Comparison of ENCODE assay signal across 8 cellular contexts in the genomic region with DNA sequence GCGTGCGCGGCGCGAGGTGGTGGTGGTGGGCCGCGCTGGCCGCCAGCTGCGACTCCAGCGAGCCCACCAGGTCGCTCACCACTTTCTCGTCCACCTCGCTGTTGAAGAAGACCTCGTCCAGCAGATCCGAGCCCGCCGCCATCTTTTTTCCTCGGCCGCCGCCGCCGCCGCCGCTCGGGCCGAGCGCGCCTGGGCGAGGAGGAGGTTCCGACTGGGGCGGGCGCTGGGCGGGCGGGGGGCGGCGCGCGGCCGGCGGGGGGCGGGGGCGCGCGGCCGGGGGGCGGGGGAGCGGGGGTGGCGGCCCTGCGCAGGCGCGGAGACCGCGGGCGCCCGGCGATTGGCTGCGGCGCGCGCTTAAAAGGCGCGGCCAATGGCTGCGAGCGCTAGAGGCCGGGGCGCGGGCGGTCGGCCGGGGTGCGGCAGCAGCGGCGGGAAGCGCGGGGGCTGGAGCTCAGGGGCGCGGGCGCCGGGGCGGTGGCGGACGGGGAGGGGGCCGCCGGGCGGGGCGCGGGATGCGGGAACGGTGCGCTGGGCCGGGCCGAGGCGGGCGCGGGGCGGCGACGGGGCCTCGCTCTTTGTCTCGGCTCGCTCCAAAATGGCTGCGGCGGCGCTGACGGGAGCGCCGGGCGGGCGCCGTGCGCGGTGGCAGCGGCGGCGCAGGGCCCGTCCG. TPM values are rescaled to one million over a fixed set of nuclear protein-coding genes. Genes with fewer than 3 reads are reported as not detected.
DNase-seq lines count a peak whose midpoint lies in the region; ATAC-seq lines count a peak whose summit lies in the region.

A gene with protein sequence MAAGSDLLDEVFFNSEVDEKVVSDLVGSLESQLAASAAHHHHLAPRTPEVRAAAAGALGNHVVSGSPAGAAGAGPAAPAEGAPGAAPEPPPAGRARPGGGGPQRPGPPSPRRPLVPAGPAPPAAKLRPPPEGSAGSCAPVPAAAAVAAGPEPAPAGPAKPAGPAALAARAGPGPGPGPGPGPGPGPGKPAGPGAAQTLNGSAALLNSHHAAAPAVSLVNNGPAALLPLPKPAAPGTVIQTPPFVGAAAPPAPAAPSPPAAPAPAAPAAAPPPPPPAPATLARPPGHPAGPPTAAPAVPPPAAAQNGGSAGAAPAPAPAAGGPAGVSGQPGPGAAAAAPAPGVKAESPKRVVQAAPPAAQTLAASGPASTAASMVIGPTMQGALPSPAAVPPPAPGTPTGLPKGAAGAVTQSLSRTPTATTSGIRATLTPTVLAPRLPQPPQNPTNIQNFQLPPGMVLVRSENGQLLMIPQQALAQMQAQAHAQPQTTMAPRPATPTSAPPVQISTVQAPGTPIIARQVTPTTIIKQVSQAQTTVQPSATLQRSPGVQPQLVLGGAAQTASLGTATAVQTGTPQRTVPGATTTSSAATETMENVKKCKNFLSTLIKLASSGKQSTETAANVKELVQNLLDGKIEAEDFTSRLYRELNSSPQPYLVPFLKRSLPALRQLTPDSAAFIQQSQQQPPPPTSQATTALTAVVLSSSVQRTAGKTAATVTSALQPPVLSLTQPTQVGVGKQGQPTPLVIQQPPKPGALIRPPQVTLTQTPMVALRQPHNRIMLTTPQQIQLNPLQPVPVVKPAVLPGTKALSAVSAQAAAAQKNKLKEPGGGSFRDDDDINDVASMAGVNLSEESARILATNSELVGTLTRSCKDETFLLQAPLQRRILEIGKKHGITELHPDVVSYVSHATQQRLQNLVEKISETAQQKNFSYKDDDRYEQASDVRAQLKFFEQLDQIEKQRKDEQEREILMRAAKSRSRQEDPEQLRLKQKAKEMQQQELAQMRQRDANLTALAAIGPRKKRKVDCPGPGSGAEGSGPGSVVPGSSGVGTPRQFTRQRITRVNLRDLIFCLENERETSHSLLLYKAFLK (minus strand): TSS at position 213 of the 670 bp plus-strand sequence. CDS start 71 bp downstream, at position 142.

- in situ Hi-C loops in ACHN (cut with HindIII; ENCODE audit: low pct_ligation_motif_present, low pct_unique_long_range_greater_than_20kb, low sequenced_read_pairs), result no loop called here

- DNase-seq in ACHN (peak; percentile 65), NCI-H2227 treated with DMSO at 0.1 percent for 48 hours (lab: John Stamatoyannopoulos, UW) (peak; percentile 79), cerebellum (ENCODE audit: low spot score) (peak; percentile 98), kidney tubule cell (ENCODE audit: low spot score) (peak; percentile 82)
- DNase-seq in activated CD4-positive, alpha-beta T cell treated with anti-CD3 and anti-CD28 coated beads for 1 hour, result peak; percentile 79
- DNase-seq in stimulated activated CD4-positive, alpha-beta T cell treated with anti-CD3 and anti-CD28 coated beads, Interleukin-1b, Interleukin-23, amount 100 ng/mL, for 24 hours (ENCODE audit: low read depth in 4 of 4, low spot score in 1 of 4), result peak; percentile 54 to 70 (median 63)

- ATAC-seq in GM18861 (IDR thresholded peaks at IDR 0.05; ENCODE audit: unreplicated experiment), result peak; percentile 48
- peak; percentile 54 for ATAC-seq in HG03095 (IDR thresholded peaks at IDR 0.05; ENCODE audit: unreplicated experiment)

RNA-seq across cellular contexts. Expression of the gene that starts here (rescaled TPM):
- total RNA-seq in cerebellum, result 18.1 TPM

Comparison
In these comparisons a context has a peak if more than half of its experiments do, and no peak if none do; other contexts are left out.
1. Peak in every context shown above with its lines: DNase-seq and ATAC-seq.